In the genomic region with DNA sequence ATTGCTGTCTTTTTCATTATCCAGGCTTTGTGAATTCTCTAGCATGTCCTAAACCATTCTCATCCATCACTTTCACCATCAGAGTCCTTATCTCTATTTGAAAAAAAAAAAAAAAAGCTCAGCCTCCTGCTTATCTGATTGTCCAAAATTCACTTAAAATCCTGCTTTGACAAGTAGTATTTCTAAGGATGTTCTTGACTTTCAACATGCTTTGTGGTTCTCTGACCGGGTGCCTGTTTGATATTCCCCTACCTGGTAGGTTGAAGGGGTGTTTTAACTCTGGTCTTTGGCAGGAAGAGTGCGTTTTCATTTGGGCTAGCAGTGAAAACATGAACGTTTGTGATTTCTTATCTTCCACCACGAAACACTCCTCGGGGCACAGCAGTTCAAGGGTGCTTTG, we compare ENCODE assay signal across 2 cellular contexts.
TF ChIP-seq lines count a peak whose summit lies in the region.

No MANE protein-coding gene starts in this region.

TF ChIP-seq in IMR-90, 13 proteins besides CTCF, POLR2A, EP300 and RAD21:
- TF ChIP-seq RFX5 (IDR thresholded peaks at IDR 0.05; ENCODE audit: low read depth, low read length) (no peak), MXI1 (IDR thresholded peaks at IDR 0.05; ENCODE audit: borderline replicate concordance, low read depth, low read length) (no peak), CEBPB (IDR thresholded peaks at IDR 0.05; ENCODE audit: low read depth, low read length) (no peak), MAZ (IDR thresholded peaks at IDR 0.05; ENCODE audit: borderline replicate concordance, low read depth, low read length) (no peak), SMC3 (IDR thresholded peaks at IDR 0.05; ENCODE audit: low read depth, low read length) (no peak), CHD1 (IDR thresholded peaks at IDR 0.05; ENCODE audit: low read depth, low read length) (no peak), NFE2L2 (IDR thresholded peaks at IDR 0.05; ENCODE audit: low read depth, low read length) (no peak), BHLHE40 (IDR thresholded peaks at IDR 0.05; ENCODE audit: low read depth, low read length) (no peak), MAFK (IDR thresholded peaks at IDR 0.05; ENCODE audit: low read depth, low read length) (no peak)

TF ChIP-seq in K562, 482 proteins besides CTCF, POLR2A, EP300 and RAD21 (continues in another document):
- TF ChIP-seq DDX20 (tag; IDR thresholded peaks at IDR 0.05; ENCODE audit: low read depth) (no peak), ZNF384 (IDR thresholded peaks at IDR 0.05; ENCODE audit: low read depth, low read length) (peak; percentile 93), CHD2 (IDR thresholded peaks at IDR 0.05; ENCODE audit: low read depth, low read length) (no peak), TRIM28 (IDR thresholded peaks at IDR 0.05) (no peak), SREBF2 (CRISPR knock-in tag; IDR thresholded peaks at IDR 0.05) (no peak), ELF2 (CRISPR knock-in tag; IDR thresholded peaks at IDR 0.05) (no peak), CXXC5 (CRISPR knock-in tag; IDR thresholded peaks at IDR 0.05) (no peak; the same call in 1 of the 2 replicates), SMARCA4 (IDR thresholded peaks at IDR 0.05) (peak; percentile 62; the same call in 1 of the 2 replicates), SIN3A (IDR thresholded peaks at IDR 0.05; ENCODE audit: borderline replicate concordance in 2 of 2, control insufficient read depth in 1 of 2, low read depth in 2 of 2, low read length in 2 of 2) (no peak), MEIS2 (IDR thresholded peaks at IDR 0.05; ENCODE audit: partially characterized antibody) (peak; percentile 85), ZNF655 (CRISPR knock-in tag; IDR thresholded peaks at IDR 0.05) (no peak), GATAD2A (IDR thresholded peaks at IDR 0.05) (no peak), HDAC1 (IDR thresholded peaks at IDR 0.05) (no peak), SMAD3 (CRISPR knock-in tag; conservative IDR thresholded peaks at IDR 0.05) (no peak), ZNF347 (CRISPR knock-in tag; IDR thresholded peaks at IDR 0.05; ENCODE audit: low read depth) (no peak), MTA3 (IDR thresholded peaks at IDR 0.05; ENCODE audit: borderline replicate concordance) (no peak), SMARCE1 (IDR thresholded peaks at IDR 0.05) (peak; percentile 54; the same call in 1 of the 2 replicates), IRF9 (tag; IDR thresholded peaks at IDR 0.05) (no peak), SAP30 (IDR thresholded peaks at IDR 0.05; ENCODE audit: borderline replicate concordance, insufficient read depth, low read depth, low read length, poor library complexity, severe bottlenecking) (no peak), ZNF3 (CRISPR knock-in tag; IDR thresholded peaks at IDR 0.05) (no peak), ATF7 (IDR thresholded peaks at IDR 0.05) (no peak), ZNF766 (CRISPR knock-in tag; conservative IDR thresholded peaks at IDR 0.05) (0 out of 2 replicates have a peak, but pooled peaks have one; percentile 23), TSC22D4 (tag; IDR thresholded peaks at IDR 0.05) (no peak), HMBOX1 (IDR thresholded peaks at IDR 0.05) (no peak), TFE3 (CRISPR knock-in tag; IDR thresholded peaks at IDR 0.05) (no peak), ZNF253 (CRISPR knock-in tag; conservative IDR thresholded peaks at IDR 0.05) (no peak), DPF2 (IDR thresholded peaks at IDR 0.05) (peak; percentile 67; the same call in 1 of the 2 replicates), CBFA2T3 (IDR thresholded peaks at IDR 0.05) (peak; percentile 51), C11orf30 (IDR thresholded peaks at IDR 0.05; ENCODE audit: low read depth) (no peak), E2F5 (CRISPR knock-in tag; IDR thresholded peaks at IDR 0.05) (no peak), YY1 (IDR thresholded peaks at IDR 0.05; ENCODE audit: borderline replicate concordance in 1 of 3, control insufficient read depth in 1 of 3, extremely low read depth in 1 of 3, insufficient read depth in 3 of 3, insufficient read length in 1 of 3, insufficient replicate concordance in 2 of 3, low read depth in 1 of 3, low read length in 2 of 3) (no peak), RBBP5 (IDR thresholded peaks at IDR 0.05; ENCODE audit: borderline replicate concordance, insufficient read depth, low read length, poor library complexity, severe bottlenecking) (no peak), PHF8 (IDR thresholded peaks at IDR 0.05; ENCODE audit: borderline replicate concordance, low read length) (no peak), PKNOX1 (IDR thresholded peaks at IDR 0.05) (peak; percentile 74; the same call in 1 of the 2 replicates), ZNF280B (CRISPR knock-in tag; IDR thresholded peaks at IDR 0.05) (no peak), ZFP91 (CRISPR knock-in tag; IDR thresholded peaks at IDR 0.05) (no peak), KLF1 (tag; IDR thresholded peaks at IDR 0.05) (no peak), NFE2 (IDR thresholded peaks at IDR 0.05; ENCODE audit: low read depth) (no peak), TBP (optimal IDR thresholded peaks at IDR 0.05; ENCODE audit: low read depth, low read length) (no peak), EGR1 (conservative IDR thresholded peaks at IDR 0.05) (no peak), TAF9B (IDR thresholded peaks at IDR 0.05; ENCODE audit: partially characterized antibody) (no peak), ZNF263 (CRISPR knock-in tag; IDR thresholded peaks at IDR 0.05; ENCODE audit: borderline replicate concordance) (no peak), MXD1 (CRISPR knock-in tag; IDR thresholded peaks at IDR 0.05; ENCODE audit: borderline replicate concordance, poor library complexity, severe bottlenecking) (no peak), PHB (CRISPR knock-in tag; IDR thresholded peaks at IDR 0.05) (no peak), CREM (IDR thresholded peaks at IDR 0.05; ENCODE audit: low read depth) (no peak), POLR2G (IDR thresholded peaks at IDR 0.05; ENCODE audit: low read depth, low read length) (no peak)
- TF ChIP-seq, protein P1, sequence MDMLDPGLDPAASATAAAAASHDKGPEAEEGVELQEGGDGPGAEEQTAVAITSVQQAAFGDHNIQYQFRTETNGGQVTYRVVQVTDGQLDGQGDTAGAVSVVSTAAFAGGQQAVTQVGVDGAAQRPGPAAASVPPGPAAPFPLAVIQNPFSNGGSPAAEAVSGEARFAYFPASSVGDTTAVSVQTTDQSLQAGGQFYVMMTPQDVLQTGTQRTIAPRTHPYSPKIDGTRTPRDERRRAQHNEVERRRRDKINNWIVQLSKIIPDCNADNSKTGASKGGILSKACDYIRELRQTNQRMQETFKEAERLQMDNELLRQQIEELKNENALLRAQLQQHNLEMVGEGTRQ (CRISPR knock-in tag; IDR thresholded peaks at IDR 0.05) = no peak
- TF ChIP-seq, protein P2, sequence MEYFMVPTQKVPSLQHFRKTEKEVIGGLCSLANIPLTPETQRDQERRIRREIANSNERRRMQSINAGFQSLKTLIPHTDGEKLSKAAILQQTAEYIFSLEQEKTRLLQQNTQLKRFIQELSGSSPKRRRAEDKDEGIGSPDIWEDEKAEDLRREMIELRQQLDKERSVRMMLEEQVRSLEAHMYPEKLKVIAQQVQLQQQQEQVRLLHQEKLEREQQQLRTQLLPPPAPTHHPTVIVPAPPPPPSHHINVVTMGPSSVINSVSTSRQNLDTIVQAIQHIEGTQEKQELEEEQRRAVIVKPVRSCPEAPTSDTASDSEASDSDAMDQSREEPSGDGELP (CRISPR knock-in tag; IDR thresholded peaks at IDR 0.05; ENCODE audit: borderline replicate concordance) = no peak
- TF ChIP-seq, protein P3, sequence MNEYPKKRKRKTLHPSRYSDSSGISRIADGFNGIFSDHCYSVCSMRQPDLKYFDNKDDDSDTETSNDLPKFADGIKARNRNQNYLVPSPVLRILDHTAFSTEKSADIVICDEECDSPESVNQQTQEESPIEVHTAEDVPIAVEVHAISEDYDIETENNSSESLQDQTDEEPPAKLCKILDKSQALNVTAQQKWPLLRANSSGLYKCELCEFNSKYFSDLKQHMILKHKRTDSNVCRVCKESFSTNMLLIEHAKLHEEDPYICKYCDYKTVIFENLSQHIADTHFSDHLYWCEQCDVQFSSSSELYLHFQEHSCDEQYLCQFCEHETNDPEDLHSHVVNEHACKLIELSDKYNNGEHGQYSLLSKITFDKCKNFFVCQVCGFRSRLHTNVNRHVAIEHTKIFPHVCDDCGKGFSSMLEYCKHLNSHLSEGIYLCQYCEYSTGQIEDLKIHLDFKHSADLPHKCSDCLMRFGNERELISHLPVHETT (CRISPR knock-in tag; conservative IDR thresholded peaks at IDR 0.05 in 1 of 2, IDR thresholded peaks at IDR 0.05 in 1 of 2) = no peak
- TF ChIP-seq, protein P4, sequence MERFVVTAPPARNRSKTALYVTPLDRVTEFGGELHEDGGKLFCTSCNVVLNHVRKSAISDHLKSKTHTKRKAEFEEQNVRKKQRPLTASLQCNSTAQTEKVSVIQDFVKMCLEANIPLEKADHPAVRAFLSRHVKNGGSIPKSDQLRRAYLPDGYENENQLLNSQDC (CRISPR knock-in tag; IDR thresholded peaks at IDR 0.05) = no peak
